ENCODE assay signal across 14 cellular contexts in the genomic region with DNA sequence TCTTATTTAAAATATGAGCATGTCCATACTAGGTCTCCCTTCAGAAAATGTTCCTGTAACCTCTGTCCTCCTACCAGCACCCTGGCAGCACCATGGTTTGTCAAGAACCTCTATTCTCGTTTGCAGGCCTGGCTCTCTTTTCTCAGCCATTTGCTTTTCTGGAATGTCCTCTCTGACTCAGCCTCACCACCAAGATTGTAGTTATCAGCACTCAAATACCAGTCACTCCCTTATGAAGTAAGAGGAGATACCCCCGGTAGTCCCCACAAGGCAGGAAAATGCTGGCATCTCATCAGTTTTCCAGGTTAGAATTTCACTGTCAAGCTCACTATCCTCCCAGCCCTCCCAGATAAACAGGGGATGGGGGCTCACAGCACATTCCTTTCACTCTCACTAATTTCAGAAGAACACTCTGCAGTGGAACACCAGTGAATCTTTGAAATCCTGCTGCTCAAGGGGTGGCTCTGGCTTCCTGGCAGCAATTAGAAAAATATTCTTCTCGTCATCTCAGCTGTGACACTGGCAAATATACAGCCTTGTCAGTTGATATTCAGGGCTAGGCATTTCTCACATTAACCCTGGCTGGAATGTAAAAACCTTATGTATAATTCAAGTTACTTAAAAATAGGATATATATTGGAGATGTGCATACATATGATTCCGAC.
A peak's percentile ranks its signal among the peaks of the same experiment; 100 is the strongest.
DNase-seq lines count a peak whose midpoint lies in the region; TF ChIP-seq lines count a peak whose summit lies in the region.
"Had no signal": no experiment of that assay in that cellular context is flagged by ENCODE, and none has a peak within 500 bp of the region (broad histone marks: within the 10 kb centered on the region; RNA-seq: fewer than 3 reads in every experiment).

No MANE protein-coding gene starts in this region.

- peak overlapping the region; percentile 69 for H2AFZ ChIP-seq in osteoblast (ENCODE audit: low read length)

- H3K4me3 ChIP-seq in SJCRH30 (no peak overlapping the region), osteoblast (ENCODE audit: insufficient read depth, low read length) (peak overlapping the region; percentile 17)
- H3K4me3 ChIP-seq: vagina had no signal

- H3K36me3 ChIP-seq in SJCRH30 = no peaks in the 10 kb centered on the region
- H3K36me3 ChIP-seq in osteoblast (ENCODE audit: insufficient read depth, low read length) = no peaks in the 10 kb centered on the region
- H3K36me3 ChIP-seq: vagina had no signal

- TF ChIP-seq CTCF in osteoblast (IDR thresholded peaks at IDR 0.05; ENCODE audit: extremely low read depth, low read depth, low read length) = no peak

- no peaks in the 10 kb centered on the region for H3K79me2 ChIP-seq in osteoblast (ENCODE audit: insufficient read depth, low read length)

- H3K4me2 ChIP-seq in osteoblast (ENCODE audit: insufficient read depth, low read length) = peak overlapping the region; percentile 49

- H3K9me3 ChIP-seq in SJCRH30 (replicated peaks) = no peaks in the 10 kb centered on the region
- H3K9me3 ChIP-seq in osteoblast (ENCODE audit: low read depth, low read length) = no peaks in the 10 kb centered on the region
- H3K9me3 ChIP-seq: vagina had no signal

- H3K27me3 ChIP-seq in SJCRH30 = no peaks in the 10 kb centered on the region
- H3K27me3 ChIP-seq in osteoblast (ENCODE audit: insufficient read depth, low read length) = no peaks in the 10 kb centered on the region
- H3K27me3 ChIP-seq: vagina had no signal

- intact Hi-C loops in posterior cingulate gyrus (cut with DNase I) = no loop called here

- H3K27ac ChIP-seq in SJCRH30 = peak overlapping the region; percentile 11; the same call in 1 of the 2 replicates
- H3K27ac ChIP-seq in osteoblast (ENCODE audit: low read depth, low read length) = peak overlapping the region; percentile 90
- H3K27ac ChIP-seq: vagina had no signal

- peak; percentile 74 for DNase-seq in EL
- peak in 1 of 2 experiments; percentile 17 for DNase-seq in SJCRH30
- DNase-seq in fibroblast of peridontal ligament (ENCODE audit: extremely low read depth) = peak; percentile 55
- DNase-seq in osteoblast (ENCODE audit: insufficient read length, low spot score, missing footprints) = no peak
- no peak for DNase-seq in posterior cingulate gyrus
- DNase-seq in H4 (ENCODE audit: low spot score) = no peak
- DNase-seq in NCI-H1694 treated with DMSO at 0.1 percent for 48 hours (lab: John Stamatoyannopoulos, UW) = no peak
- DNase-seq in NCI-H1417 treated with DMSO at 0.1 percent for 48 hours (lab: John Stamatoyannopoulos, UW) = no peak
- DNase-seq: activated naive CD4-positive, alpha-beta T cell treated with anti-CD3 and anti-CD28 coated beads, Interleukin-2, amount 10 ng/mL, durations not matched to agents 7 days and 5 days; CD4-positive, CD25-positive, alpha-beta regulatory T cell; cortex of kidney; NCI-H2107; stimulated activated CD4-positive, alpha-beta T cell treated with anti-CD3 and anti-CD28 coated beads, Interleukin-4, amount 100 ng/mL, for 24 hours had no signal

- H3K4me1 ChIP-seq in SJCRH30 (peaks cover 4% of the 10 kb centered on the region; the same call in 1 of the 2 replicates), osteoblast (ENCODE audit: insufficient read depth, low read length) (peaks cover 36% of the 10 kb centered on the region)
- H3K4me1 ChIP-seq: vagina had no signal

- H4K20me1 ChIP-seq in osteoblast (ENCODE audit: insufficient read depth, low read length) = no peaks in the 10 kb centered on the region

Comparison
In these comparisons a context has a peak if more than half of its experiments do, and no peak if none do; other contexts are left out.
1. DNase-seq: peak in EL (single experiment) and fibroblast of peridontal ligament (single experiment); none in osteoblast (single experiment), posterior cingulate gyrus (0 of 10), H4 (single experiment), NCI-H1694 treated with DMSO at 0.1 percent for 48 hours (single experiment) and NCI-H1417 treated with DMSO at 0.1 percent for 48 hours (single experiment).